In genomic region chr5:42059778-42060464, GRCh38 we compare ENCODE assay signal across 22 cellular contexts.
DNase-seq lines count a peak whose midpoint lies in the region; ATAC-seq, FAIRE-seq and TF ChIP-seq lines count a peak whose summit lies in the region.
"Had no signal": no experiment of that assay in that cellular context is flagged by ENCODE, and none has a peak within 500 bp of the region (broad histone marks: within the 10 kb centered on the region; RNA-seq: fewer than 3 reads in every experiment).

No MANE protein-coding gene starts in this region.

- intact Hi-C loops in MCF 10A (cut with micrococcal nuclease): loop anchor here (5.0 kb wide), 2 partner anchors 522 to 597 kb away; no protein-coding TSS in a partner anchor
- intact Hi-C loops in breast epithelium (cut with DNase I; ENCODE audit: low total_unique reads): no loop called here
- intact Hi-C loops in mammary epithelial cell (cut with micrococcal nuclease): loop anchor here (5.0 to 10.0 kb wide), 5 partner anchors 188 to 827 kb away; partner anchors contain the start of gene OXCT1
- intact Hi-C loops in activated CD4-positive, alpha-beta T cell treated with anti-CD3 and anti-CD28 coated beads, Interleukin-2, amount 10 ng/mL, durations not matched to agents 24 days and 14 days (cut with micrococcal nuclease): no loop called here

- in situ Hi-C loops in mammary epithelial cell (cut with MboI; ENCODE audit: low sequenced_read_pairs in 2 of 2): loop anchor here (10.0 to 25.0 kb wide), 2 partner anchors 198 to 205 kb away; partner anchors contain the start of gene OXCT1 (in 1 of the 2)

- FAIRE-seq in GM19239 (lab: Jason Lieb, UNC): no peak

- POLR2A ChIA-PET in MCF 10A (lab: Yijun Ruan, JAX): no interaction called here

- H3K36me3 Mint-ChIP-seq in MCF 10A (ENCODE audit: insufficient read depth, unreplicated experiment): no peaks in the 10 kb centered on the region
- H3K36me3 Mint-ChIP-seq in activated CD4-positive, alpha-beta T cell treated with anti-CD3 and anti-CD28 coated beads, Interleukin-2, amount 10 ng/mL, durations not matched to agents 24 days and 14 days (ENCODE audit: low read depth): no peaks in the 10 kb centered on the region
- H3K36me3 Mint-ChIP-seq: CD4-positive, CD25-positive, alpha-beta regulatory T cell had no signal

- H2BK12ac ChIP-seq in neuronal stem cell (ENCODE audit: low read length): no peak overlapping the region

- dilution Hi-C loops in mammary epithelial cell (cut with HindIII; ENCODE audit: low sequenced_read_pairs): no loop called here

- peak overlapping the region; percentile 10 for H3K23ac ChIP-seq in neuronal stem cell (ENCODE audit: low read depth, low read length, poor library complexity)

- no peak overlapping the region for H2BK15ac ChIP-seq in neuronal stem cell (ENCODE audit: low read length)

- 79% methylated on average over 12 of the region's 16 CpGs for WGBS in mammary epithelial cell (ENCODE audit: low coverage, missing lambda C conversion rate)
- no CpG with 5 or more reads among the region's 16 CpGs for WGBS in neuronal stem cell (ENCODE audit: extremely low coverage in 2 of 2, insufficient read length in 2 of 2, insufficient replicate concordance in 1 of 2), 2 donors

- H3K4me2 ChIP-seq in mammary epithelial cell (ENCODE audit: insufficient read depth, low read depth, low read length): peak overlapping the region; percentile 58
- H3K4me2 ChIP-seq in neuronal stem cell (ENCODE audit: insufficient read depth, low read length, poor library complexity, severe bottlenecking): no peak overlapping the region
- H3K4me2 ChIP-seq: BLaER1 had no signal

- CTCF ChIA-PET in MCF 10A (lab: Yijun Ruan, JAX): interaction anchor here (0.6 to 4.2 kb wide), 4 partner anchors 18 to 207 kb away, joined by 3 to 46 read pairs (median 3); no protein-coding TSS in a partner anchor
- CTCF ChIA-PET in mammary epithelial cell (lab: Charles Lee; ENCODE audit: low non-redundant PET): interaction anchor here (0.6 to 0.9 kb wide), 2 partner anchors 134 to 708 kb away, joined by 3 to 4 read pairs; no protein-coding TSS in a partner anchor

- no peak overlapping the region for H3K4ac ChIP-seq in neuronal stem cell (ENCODE audit: low read length)

- H3K36me3 ChIP-seq in breast epithelium (no peaks in the 10 kb centered on the region), mammary epithelial cell (ENCODE audit: insufficient read depth, low read length) (no peaks in the 10 kb centered on the region), neuronal stem cell (replicated peaks in 1 of 2; ENCODE audit: control insufficient read depth in 2 of 2, insufficient read depth in 2 of 2, low read length in 2 of 2) (no peaks in the 10 kb centered on the region)
- H3K36me3 ChIP-seq: BLaER1 had no signal

- no peaks in the 10 kb centered on the region for H3K27me3 Mint-ChIP-seq in MCF 10A (ENCODE audit: insufficient read depth, unreplicated experiment)
- peaks cover 5% of the 10 kb centered on the region for H3K27me3 Mint-ChIP-seq in activated CD4-positive, alpha-beta T cell treated with anti-CD3 and anti-CD28 coated beads, Interleukin-2, amount 10 ng/mL, durations not matched to agents 24 days and 14 days

- H3K9me3 ChIP-seq in breast epithelium (no peaks in the 10 kb centered on the region), mammary epithelial cell (replicated peaks; ENCODE audit: insufficient read depth, low read length) (no peaks in the 10 kb centered on the region), neuronal stem cell (replicated peaks in 1 of 2; ENCODE audit: control insufficient read depth in 2 of 2, insufficient read depth in 1 of 2, low read depth in 1 of 2, low read length in 2 of 2) (no peaks in the 10 kb centered on the region)
- H3K9me3 ChIP-seq: BLaER1 had no signal

- no peak overlapping the region for H3K14ac ChIP-seq in neuronal stem cell (ENCODE audit: low read length)

- H3K27me3 ChIP-seq in breast epithelium: no peaks in the 10 kb centered on the region
- H3K27me3 ChIP-seq in mammary epithelial cell (ENCODE audit: insufficient read depth, low read length): no peaks in the 10 kb centered on the region
- no peaks in the 10 kb centered on the region for H3K27me3 ChIP-seq in neuronal stem cell (ENCODE audit: control insufficient read depth in 3 of 3, insufficient read depth in 3 of 3, low read depth in 1 of 3, low read length in 3 of 3)
- H3K27me3 ChIP-seq: BLaER1 had no signal

- H3K9ac ChIP-seq in mammary epithelial cell (ENCODE audit: insufficient read depth, low read length) (no peak overlapping the region), neuronal stem cell (ENCODE audit: low read depth, low read length, poor library complexity) (no peak overlapping the region)
- H3K9ac ChIP-seq: BLaER1, GM23248 had no signal

- no peak overlapping the region for H2BK5ac ChIP-seq in neuronal stem cell (ENCODE audit: low read length)

- ATAC-seq in GM18868 (IDR thresholded peaks at IDR 0.05; ENCODE audit: unreplicated experiment): no peak

- H2BK120ac ChIP-seq in neuronal stem cell (ENCODE audit: low read depth, low read length): no peak overlapping the region

- peak overlapping the region; percentile 47 for H2AFZ ChIP-seq in mammary epithelial cell (ENCODE audit: low read depth, low read length)
- no peak overlapping the region for H2AFZ ChIP-seq in neuronal stem cell (ENCODE audit: low read length)
- H2AFZ ChIP-seq: GM23248 had no signal

- H3K18ac ChIP-seq in neuronal stem cell (ENCODE audit: low read length): peak overlapping the region; percentile 3

- H3K79me2 ChIP-seq in mammary epithelial cell (ENCODE audit: insufficient read depth, low read length): no peaks in the 10 kb centered on the region

- TF ChIP-seq CTCF in MCF 10A (IDR thresholded peaks at IDR 0.05; ENCODE audit: unreplicated experiment) (no peak), breast epithelium (IDR thresholded peaks at IDR 0.05) (no peak), mammary epithelial cell (conservative IDR thresholded peaks at IDR 0.05 in 1 of 2, IDR thresholded peaks at IDR 0.05 in 1 of 2; ENCODE audit: extremely low read depth in 1 of 2, insufficient read depth in 1 of 2, low read depth in 1 of 2, low read length in 2 of 2) (no peak)

- H2AK5ac ChIP-seq in neuronal stem cell (ENCODE audit: low read depth, low read length): no peak overlapping the region

- H3K4me3 ChIP-seq in breast epithelium (no peak overlapping the region), mammary epithelial cell (replicated peaks in 1 of 3; ENCODE audit: insufficient read depth in 1 of 3, low read depth in 2 of 3, low read length in 3 of 3) (no peak overlapping the region), neuronal stem cell (ENCODE audit: low read length in 2 of 2) (peak overlapping the region in 1 of 2 donors; percentile 62)
- H3K4me3 ChIP-seq: BLaER1, GM23248, SK-N-MC had no signal

- H3K27ac ChIP-seq in breast epithelium: no peak overlapping the region
- H3K27ac ChIP-seq in mammary epithelial cell (ENCODE audit: insufficient read depth, low read depth, low read length): peak overlapping the region; percentile 94
- H3K27ac ChIP-seq in neuronal stem cell (replicated peaks; ENCODE audit: low read length): no peak overlapping the region
- H3K27ac ChIP-seq: BLaER1, GM23248, SK-N-MC had no signal

- H3K9me3 Mint-ChIP-seq in MCF 10A (ENCODE audit: unreplicated experiment): no peaks in the 10 kb centered on the region
- H3K9me3 Mint-ChIP-seq in activated CD4-positive, alpha-beta T cell treated with anti-CD3 and anti-CD28 coated beads, Interleukin-2, amount 10 ng/mL, durations not matched to agents 24 days and 14 days: no peaks in the 10 kb centered on the region
- H3K9me3 Mint-ChIP-seq: CD4-positive, CD25-positive, alpha-beta regulatory T cell had no signal

- no peak overlapping the region for H4K8ac ChIP-seq in neuronal stem cell (ENCODE audit: low read depth, low read length)

- H4K91ac ChIP-seq in neuronal stem cell (ENCODE audit: low read depth, low read length, poor library complexity): no peak overlapping the region

- no peaks in the 10 kb centered on the region for H3K79me1 ChIP-seq in neuronal stem cell (ENCODE audit: low read depth, low read length)

- no peak for TF ChIP-seq POLR2A in breast epithelium (IDR thresholded peaks at IDR 0.05)

- no peaks in the 10 kb centered on the region for H4K20me1 ChIP-seq in mammary epithelial cell (ENCODE audit: insufficient read depth, low read length)
- H4K20me1 ChIP-seq: BLaER1 had no signal

- DNase-seq in MCF 10A (ENCODE audit: unreplicated experiment) (no peak), breast epithelium (ENCODE audit: low spot score in 2 of 2) (no peak), mammary epithelial cell (no peak), neuronal stem cell (ENCODE audit: low spot score) (no peak), GM19239 (ENCODE audit: insufficient read length, low spot score) (no peak)
- DNase-seq in activated CD4-positive, alpha-beta T cell treated with anti-CD3 and anti-CD28 coated beads, Interleukin-2, amount 10 ng/mL, durations not matched to agents 24 days and 14 days: no peak
- DNase-seq: CD4-positive, CD25-positive, alpha-beta regulatory T cell; HCEC 1CT; IMR-90; KG1; MM.1S; NCI-H1048; NCI-H1694; NCI-H2081; NCI-H2171; NCI-H510A; NCI-H69; SIG-M5 had no signal

- BruUV-seq in MCF 10A (replicated peaks; lab: Mats Ljungman, UMichigan) (no TSS peak), mammary epithelial cell (replicated peaks; lab: Mats Ljungman, UMichigan) (no TSS peak)

- H3K27ac Mint-ChIP-seq in MCF 10A (ENCODE audit: low read depth, unreplicated experiment): peak overlapping the region; percentile 12
- H3K27ac Mint-ChIP-seq in activated CD4-positive, alpha-beta T cell treated with anti-CD3 and anti-CD28 coated beads, Interleukin-2, amount 10 ng/mL, durations not matched to agents 24 days and 14 days: no peak overlapping the region
- H3K27ac Mint-ChIP-seq: CD4-positive, CD25-positive, alpha-beta regulatory T cell had no signal

- no peaks in the 10 kb centered on the region for H3K4me1 Mint-ChIP-seq in MCF 10A (ENCODE audit: insufficient read depth, unreplicated experiment)
- H3K4me1 Mint-ChIP-seq in activated CD4-positive, alpha-beta T cell treated with anti-CD3 and anti-CD28 coated beads, Interleukin-2, amount 10 ng/mL, durations not matched to agents 24 days and 14 days: no peaks in the 10 kb centered on the region
- H3K4me1 Mint-ChIP-seq: CD4-positive, CD25-positive, alpha-beta regulatory T cell had no signal

- H3K4me1 ChIP-seq in breast epithelium (no peaks in the 10 kb centered on the region), mammary epithelial cell (ENCODE audit: insufficient read depth, low read length) (peaks cover 16% of the 10 kb centered on the region), neuronal stem cell (ENCODE audit: control insufficient read depth in 2 of 2, insufficient read depth in 1 of 2, low read depth in 1 of 2, low read length in 2 of 2) (no peaks in the 10 kb centered on the region)
- H3K4me1 ChIP-seq: BLaER1 had no signal

- H3K4me3 Mint-ChIP-seq in MCF 10A (ENCODE audit: unreplicated experiment): no peak overlapping the region
- H3K4me3 Mint-ChIP-seq in activated CD4-positive, alpha-beta T cell treated with anti-CD3 and anti-CD28 coated beads, Interleukin-2, amount 10 ng/mL, durations not matched to agents 24 days and 14 days: no peak overlapping the region
- H3K4me3 Mint-ChIP-seq: CD4-positive, CD25-positive, alpha-beta regulatory T cell had no signal

Comparison
In these comparisons a context has a peak if more than half of its experiments do, and no peak if none do; other contexts are left out.
1. intact Hi-C loops: an anchor here in MCF 10A (5.0 kb wide) and mammary epithelial cell (5.0 to 10.0 kb wide); none called in breast epithelium and activated CD4-positive, alpha-beta T cell treated with anti-CD3 and anti-CD28 coated beads, Interleukin-2, amount 10 ng/mL, durations not matched to agents 24 days and 14 days.